Comparison of ENCODE assay signal across 13 cellular contexts in genomic region chr1:91440845-91441244, GRCh38. TPM values are rescaled to one million over a fixed set of nuclear protein-coding genes. Genes with fewer than 3 reads are reported as not detected.
DNase-seq lines count a peak whose midpoint lies in the region; ATAC-seq and TF ChIP-seq lines count a peak whose summit lies in the region.
"Had no signal": no experiment of that assay in that cellular context is flagged by ENCODE, and none has a peak within 500 bp of the region (broad histone marks: within the 10 kb centered on the region; RNA-seq: fewer than 3 reads in every experiment).

No MANE protein-coding gene starts in this region.

- CTCF ChIA-PET in activated CD4-positive, alpha-beta memory T cell treated with anti-CD3 and anti-CD28 coated beads for 36 hours (lab: Charles Lee), result interaction anchor here (0.6 to 0.9 kb wide), 2 partner anchors 9 to 122 kb away, joined by 3 read pairs; no protein-coding TSS in a partner anchor

- H3K27ac Mint-ChIP-seq in activated CD4-positive, alpha-beta memory T cell treated with anti-CD3 and anti-CD28 coated beads for 36 hours, result no peak overlapping the region
- H3K27ac Mint-ChIP-seq: B cell; naive thymus-derived CD8-positive, alpha-beta T cell had no signal

- POLR2A ChIA-PET in activated CD4-positive, alpha-beta memory T cell treated with anti-CD3 and anti-CD28 coated beads for 36 hours (lab: Charles Lee), result no interaction called here

- H3K27ac ChIP-seq in VCaP, result no peak overlapping the region
- H3K27ac ChIP-seq: Peyer's patch, vagina had no signal

- intact Hi-C loops in activated CD4-positive, alpha-beta memory T cell treated with anti-CD3 and anti-CD28 coated beads for 36 hours (cut with micrococcal nuclease), result no loop called here

- H3K27me3 Mint-ChIP-seq in activated CD4-positive, alpha-beta memory T cell treated with anti-CD3 and anti-CD28 coated beads for 36 hours, result peaks cover 25% of the 10 kb centered on the region

- H3K4me1 Mint-ChIP-seq in activated CD4-positive, alpha-beta memory T cell treated with anti-CD3 and anti-CD28 coated beads for 36 hours (ENCODE audit: low read depth), result no peaks in the 10 kb centered on the region
- H3K4me1 Mint-ChIP-seq: B cell; central memory CD8-positive, alpha-beta T cell; naive thymus-derived CD8-positive, alpha-beta T cell had no signal

- peaks cover 13% of the 10 kb centered on the region for H3K9me3 Mint-ChIP-seq in activated CD4-positive, alpha-beta memory T cell treated with anti-CD3 and anti-CD28 coated beads for 36 hours

- DNase-seq in NCI-H2196 (lab: John Stamatoyannopoulos, UW; ENCODE audit: unreplicated experiment) (peak; percentile 26), NCI-H2196 treated with DMSO at 0.1 percent for 48 hours (lab: John Stamatoyannopoulos, UW; ENCODE audit: unreplicated experiment) (no peak), lung microvascular endothelial cell (ENCODE audit: low read depth in 2 of 2) (peak; percentile 3 to 28)
- DNase-seq in activated CD4-positive, alpha-beta memory T cell treated with anti-CD3 and anti-CD28 coated beads for 36 hours, result no peak
- DNase-seq: naive thymus-derived CD8-positive, alpha-beta T cell; Peyer's patch had no signal

- no peak overlapping the region for H3K4me3 Mint-ChIP-seq in activated CD4-positive, alpha-beta memory T cell treated with anti-CD3 and anti-CD28 coated beads for 36 hours
- H3K4me3 Mint-ChIP-seq: B cell; central memory CD8-positive, alpha-beta T cell; naive thymus-derived CD8-positive, alpha-beta T cell had no signal

- ATAC-seq in GM21526 (IDR thresholded peaks at IDR 0.05; ENCODE audit: low FRiP score, unreplicated experiment) (no peak), GM18861 (IDR thresholded peaks at IDR 0.05; ENCODE audit: unreplicated experiment) (no peak)
- ATAC-seq: naive thymus-derived CD8-positive, alpha-beta T cell had no signal

- H3K36me3 Mint-ChIP-seq in activated CD4-positive, alpha-beta memory T cell treated with anti-CD3 and anti-CD28 coated beads for 36 hours, result peaks cover 7% of the 10 kb centered on the region
- H3K36me3 Mint-ChIP-seq: naive thymus-derived CD8-positive, alpha-beta T cell had no signal

- TF ChIP-seq CTCF in LNCAP (IDR thresholded peaks at IDR 0.05), result peak; percentile 59
- TF ChIP-seq CTCF in VCaP (conservative IDR thresholded peaks at IDR 0.05), result peak; percentile 72

RNA-seq across cellular contexts. Expression of gene HFM1, which starts 36.2 kb away (rescaled TPM):
- 0.20 and 0.22 TPM in 2 replicates for total RNA-seq in lung microvascular endothelial cell
- total RNA-seq in activated CD4-positive, alpha-beta memory T cell treated with anti-CD3 and anti-CD28 coated beads for 36 hours, result not detected
- total RNA-seq: B cell; naive thymus-derived CD8-positive, alpha-beta T cell; Peyer's patch had no signal

RNA-seq across cellular contexts. Expression of gene CDC7, which starts 59.8 kb away (rescaled TPM):
- 1.2 and 2.8 TPM in 2 replicates for total RNA-seq in lung microvascular endothelial cell
- 10 to 100 TPM; 20.2 to 20.4 TPM for total RNA-seq in activated CD4-positive, alpha-beta memory T cell treated with anti-CD3 and anti-CD28 coated beads for 36 hours

Comparison
In these comparisons a context has a peak if more than half of its experiments do, and no peak if none do; other contexts are left out.
1. DNase-seq: peak in NCI-H2196 (single experiment) and lung microvascular endothelial cell (2 of 2); none in NCI-H2196 treated with DMSO at 0.1 percent for 48 hours (single experiment) and activated CD4-positive, alpha-beta memory T cell treated with anti-CD3 and anti-CD28 coated beads for 36 hours (single experiment).